Comparison of ENCODE assay signal across 8 cellular contexts in genomic region chr2:69386789-69387734, GRCh38. TPM values are rescaled to one million over a fixed set of nuclear protein-coding genes. Genes with fewer than 3 reads are reported as not detected.
A peak's percentile ranks its signal among the peaks of the same experiment; 100 is the strongest.
DNase-seq lines count a peak whose midpoint lies in the region; ATAC-seq and TF ChIP-seq lines count a peak whose summit lies in the region.

TSS of gene GFPT1 (minus strand) at chr2:69387227. CDS start at chr2:69387071, 156 bp downstream.

- H3K4me3 ChIP-seq in GM06990 (replicated peaks; ENCODE audit: low read depth, low read length), result peak within 1 kb of the TSS; percentile 90

- H3K27ac ChIP-seq in temporal lobe (ENCODE audit: low read depth, low read length), result peak within 1 kb of the TSS; percentile 64

- no peaks in the 10 kb centered on the region for H3K27me3 Mint-ChIP-seq in activated naive CD4-positive, alpha-beta T cell treated with anti-CD3 and anti-CD28 coated beads, Interleukin-2, amount 50 U/mL, for 24 hours

- DNase-seq in GM06990 (ENCODE audit: extremely low read depth, insufficient read length), result peak; percentile 97
- peak; percentile 81 for DNase-seq in NCI-H1092 (lab: John Stamatoyannopoulos, UW)
- peak; percentile 91 for DNase-seq in globus pallidus (ENCODE audit: low spot score)
- DNase-seq in omental fat pad (ENCODE audit: low spot score), result peak; percentile 63

- ATAC-seq in HG02588 (IDR thresholded peaks at IDR 0.05; ENCODE audit: unreplicated experiment), result peak; percentile 93
- peak; percentile 97 for ATAC-seq in SK-N-SH treated with all-trans-retinoic acid at 6 μM for 48 hours
- peak; percentile 96 for ATAC-seq in omental fat pad (ENCODE audit: low FRiP score)

- no peaks in the 10 kb centered on the region for H3K36me3 ChIP-seq in GM06990 (ENCODE audit: control insufficient read depth, insufficient read depth, low read length)

- peaks cover 46% of the 10 kb centered on the region for H3K4me1 Mint-ChIP-seq in activated naive CD4-positive, alpha-beta T cell treated with anti-CD3 and anti-CD28 coated beads, Interleukin-2, amount 50 U/mL, for 24 hours

- H3K36me3 Mint-ChIP-seq in activated naive CD4-positive, alpha-beta T cell treated with anti-CD3 and anti-CD28 coated beads, Interleukin-2, amount 50 U/mL, for 24 hours, result peaks cover 2% of the 10 kb centered on the region

- no peaks in the 10 kb centered on the region for H3K27me3 ChIP-seq in GM06990 (replicated peaks; ENCODE audit: control insufficient read depth, insufficient read depth, low read length)

- no peaks in the 10 kb centered on the region for H3K9me3 Mint-ChIP-seq in activated naive CD4-positive, alpha-beta T cell treated with anti-CD3 and anti-CD28 coated beads, Interleukin-2, amount 50 U/mL, for 24 hours

- H3K27ac Mint-ChIP-seq in activated naive CD4-positive, alpha-beta T cell treated with anti-CD3 and anti-CD28 coated beads, Interleukin-2, amount 50 U/mL, for 24 hours, result peak within 1 kb of the TSS; percentile 83

- peak within 1 kb of the TSS; percentile 88 for H3K4me3 Mint-ChIP-seq in activated naive CD4-positive, alpha-beta T cell treated with anti-CD3 and anti-CD28 coated beads, Interleukin-2, amount 50 U/mL, for 24 hours

- TF ChIP-seq CTCF in GM06990 (IDR thresholded peaks at IDR 0.05; ENCODE audit: insufficient read depth, low read length, poor library complexity, severe bottlenecking) (no peak), omental fat pad (IDR thresholded peaks at IDR 0.05) (no peak)

TF ChIP-seq in SK-N-SH treated with all-trans-retinoic acid at 6 μM for 48 hours, 23 proteins besides CTCF, POLR2A, EP300 and RAD21:
- 0 out of 2 replicates have a peak, but pooled peaks have one; percentile 15 for TF ChIP-seq TSHZ2 (CRISPR knock-in tag; IDR thresholded peaks at IDR 0.05)
- TF ChIP-seq ZNF8 (CRISPR knock-in tag; IDR thresholded peaks at IDR 0.05), result no peak
- TF ChIP-seq PATZ1 (CRISPR knock-in tag; IDR thresholded peaks at IDR 0.05; ENCODE audit: borderline replicate concordance), result peak; percentile 43; the same call in 1 of the 2 replicates
- no peak for TF ChIP-seq ZNF565 (CRISPR knock-in tag; conservative IDR thresholded peaks at IDR 0.05; ENCODE audit: low read depth)
TF ChIP-seq in SK-N-SH treated with all-trans-retinoic acid at 6 μM for 48 hours: peak in this region for 2.

RNA-seq across cellular contexts. Expression of gene GFPT1, which starts in this region (rescaled TPM):
- total RNA-seq in omental fat pad (100 to 1,000 TPM in 1 of 4 donors, 10 to 100 TPM in 3; 32.9 to 105 (median 54.5) TPM), temporal lobe (65.6 TPM)

Comparison
In these comparisons a context has a peak if more than half of its experiments do, and no peak if none do; other contexts are left out.
1. Peak in every context shown above with its lines: DNase-seq, ATAC-seq, H3K4me3 ChIP-seq and H3K27ac ChIP-seq.